15 cellular contexts compared by ENCODE assay signal in the genomic region with DNA sequence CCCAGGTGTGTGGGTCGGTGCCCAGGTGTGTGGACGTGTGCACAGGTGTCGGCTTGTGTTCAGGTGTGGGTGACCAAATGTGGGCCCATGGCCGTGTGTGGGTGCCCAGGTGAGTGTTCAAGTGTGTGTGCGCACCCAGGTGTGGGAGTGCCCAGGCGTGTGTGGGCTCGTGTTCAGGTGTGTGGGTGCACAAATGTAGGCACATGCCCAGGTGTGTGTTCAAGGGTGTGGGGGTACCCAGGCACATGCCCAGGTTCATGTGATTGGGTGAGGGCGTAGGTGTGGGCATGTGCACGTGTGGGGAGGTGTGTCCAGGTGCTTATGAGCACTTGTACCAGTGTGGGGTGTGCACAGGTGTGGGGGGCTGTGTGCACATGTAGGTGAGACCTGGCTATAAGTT.
"Had no signal": no experiment of that assay in that cellular context is flagged by ENCODE, and none has a peak within 500 bp of the region (broad histone marks: within the 10 kb centered on the region; RNA-seq: fewer than 3 reads in every experiment).

No MANE protein-coding gene starts in this region.

- H3K27me3 ChIP-seq: dorsolateral prefrontal cortex, right atrium auricular region, thyroid gland had no signal

- H3K27me3 Mint-ChIP-seq: type B pancreatic cell had no signal

- H3K9me3 Mint-ChIP-seq: natural killer cell; stimulated activated naive B cell treated with anti-CD40 and anti-IgM and Interleukin-4, amounts not matched to agents 10 μg/mL and 1 μg/mL and 100 μg/mL, for 72 hours; type B pancreatic cell had no signal

- H3K36me3 Mint-ChIP-seq: natural killer cell; stimulated activated naive B cell treated with anti-CD40 and anti-IgM and Interleukin-4, amounts not matched to agents 10 μg/mL and 1 μg/mL and 100 μg/mL, for 72 hours; type B pancreatic cell had no signal

- H3K4me3 Mint-ChIP-seq: natural killer cell; stimulated activated naive B cell treated with anti-CD40 and anti-IgM and Interleukin-4, amounts not matched to agents 10 μg/mL and 1 μg/mL and 100 μg/mL, for 72 hours; type B pancreatic cell had no signal

- DNase-seq: cerebellar nuclear complex; dorsolateral prefrontal cortex; effector CD4-positive, alpha-beta T cell; head of caudate nucleus; left ventricle myocardium superior; lower lobe of right lung; natural killer cell; spleen; stimulated activated naive B cell treated with anti-CD40 and anti-IgM and Interleukin-4, amounts not matched to agents 10 μg/mL and 1 μg/mL and 100 μg/mL, for 72 hours; stomach; thyroid gland had no signal

- H3K9me3 ChIP-seq: lower lobe of right lung, prostate gland, right atrium auricular region, spleen, stomach, thyroid gland had no signal

- H3K4me1 Mint-ChIP-seq: natural killer cell had no signal

- H3K27ac Mint-ChIP-seq: natural killer cell; stimulated activated naive B cell treated with anti-CD40 and anti-IgM and Interleukin-4, amounts not matched to agents 10 μg/mL and 1 μg/mL and 100 μg/mL, for 72 hours; type B pancreatic cell had no signal

- H3K4me1 ChIP-seq: lower lobe of right lung, prostate gland had no signal

- H3K36me3 ChIP-seq: lower lobe of right lung, prostate gland, right atrium auricular region, spleen, stomach, thyroid gland had no signal

- H3K27ac ChIP-seq: lower lobe of right lung, prostate gland, right atrium auricular region, skin epidermis, spleen, stomach, thyroid gland had no signal

- H3K4me3 ChIP-seq: lower lobe of right lung, prostate gland, right atrium auricular region, skin epidermis, spleen, stomach, thyroid gland had no signal

- ATAC-seq: left ventricle myocardium superior; lower lobe of right lung; natural killer cell; stimulated activated naive B cell treated with anti-CD40 and anti-IgM and Interleukin-4, amounts not matched to agents 10 μg/mL and 1 μg/mL and 100 μg/mL, for 72 hours had no signal
